Comparison of ENCODE assay signal across 1 cellular context in the genomic region with DNA sequence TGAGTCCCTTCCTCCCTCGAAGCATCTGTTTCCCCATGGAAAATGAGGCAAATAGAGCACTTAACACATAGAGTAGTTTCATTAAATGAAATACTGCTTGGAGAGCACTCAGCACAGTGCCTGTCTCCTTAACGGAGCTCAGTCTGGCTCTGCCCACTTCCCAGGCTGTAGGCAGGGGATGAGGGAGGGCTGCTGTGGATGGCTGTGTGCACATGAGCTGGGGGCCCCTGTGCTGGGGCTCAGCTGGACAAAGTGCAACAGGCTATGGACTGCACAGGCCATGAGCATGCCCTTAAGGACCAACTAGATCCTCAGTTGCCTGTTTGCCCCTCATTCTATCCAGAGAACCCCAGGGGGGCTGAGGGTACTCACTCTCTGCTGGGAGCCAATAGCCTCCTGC.
TF ChIP-seq lines count a peak whose summit lies in the region.

No MANE protein-coding gene starts in this region.

TF ChIP-seq in A549, 52 proteins besides CTCF, POLR2A, EP300 and RAD21:
- TF ChIP-seq RCOR1 (IDR thresholded peaks at IDR 0.05; ENCODE audit: low read depth, low read length) (no peak), CHD2 (IDR thresholded peaks at IDR 0.05; ENCODE audit: low read length, partially characterized antibody) (no peak), NPAS2 (CRISPR knock-in tag; IDR thresholded peaks at IDR 0.05; ENCODE audit: borderline replicate concordance) (no peak), JUNB (IDR thresholded peaks at IDR 0.05) (no peak), POLR2AphosphoS2 (conservative IDR thresholded peaks at IDR 0.05; ENCODE audit: low read length) (no peak), HEYL (CRISPR knock-in tag; IDR thresholded peaks at IDR 0.05) (no peak), ZC3H11A (IDR thresholded peaks at IDR 0.05) (no peak)
- TF ChIP-seq, protein P1, sequence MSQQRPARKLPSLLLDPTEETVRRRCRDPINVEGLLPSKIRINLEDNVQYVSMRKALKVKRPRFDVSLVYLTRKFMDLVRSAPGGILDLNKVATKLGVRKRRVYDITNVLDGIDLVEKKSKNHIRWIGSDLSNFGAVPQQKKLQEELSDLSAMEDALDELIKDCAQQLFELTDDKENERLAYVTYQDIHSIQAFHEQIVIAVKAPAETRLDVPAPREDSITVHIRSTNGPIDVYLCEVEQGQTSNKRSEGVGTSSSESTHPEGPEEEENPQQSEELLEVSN (IDR thresholded peaks at IDR 0.05; ENCODE audit: borderline replicate concordance, low read depth) = no peak
- TF ChIP-seq, protein P2, sequence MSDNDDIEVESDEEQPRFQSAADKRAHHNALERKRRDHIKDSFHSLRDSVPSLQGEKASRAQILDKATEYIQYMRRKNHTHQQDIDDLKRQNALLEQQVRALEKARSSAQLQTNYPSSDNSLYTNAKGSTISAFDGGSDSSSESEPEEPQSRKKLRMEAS (IDR thresholded peaks at IDR 0.05) = no peak
- TF ChIP-seq, protein P3, sequence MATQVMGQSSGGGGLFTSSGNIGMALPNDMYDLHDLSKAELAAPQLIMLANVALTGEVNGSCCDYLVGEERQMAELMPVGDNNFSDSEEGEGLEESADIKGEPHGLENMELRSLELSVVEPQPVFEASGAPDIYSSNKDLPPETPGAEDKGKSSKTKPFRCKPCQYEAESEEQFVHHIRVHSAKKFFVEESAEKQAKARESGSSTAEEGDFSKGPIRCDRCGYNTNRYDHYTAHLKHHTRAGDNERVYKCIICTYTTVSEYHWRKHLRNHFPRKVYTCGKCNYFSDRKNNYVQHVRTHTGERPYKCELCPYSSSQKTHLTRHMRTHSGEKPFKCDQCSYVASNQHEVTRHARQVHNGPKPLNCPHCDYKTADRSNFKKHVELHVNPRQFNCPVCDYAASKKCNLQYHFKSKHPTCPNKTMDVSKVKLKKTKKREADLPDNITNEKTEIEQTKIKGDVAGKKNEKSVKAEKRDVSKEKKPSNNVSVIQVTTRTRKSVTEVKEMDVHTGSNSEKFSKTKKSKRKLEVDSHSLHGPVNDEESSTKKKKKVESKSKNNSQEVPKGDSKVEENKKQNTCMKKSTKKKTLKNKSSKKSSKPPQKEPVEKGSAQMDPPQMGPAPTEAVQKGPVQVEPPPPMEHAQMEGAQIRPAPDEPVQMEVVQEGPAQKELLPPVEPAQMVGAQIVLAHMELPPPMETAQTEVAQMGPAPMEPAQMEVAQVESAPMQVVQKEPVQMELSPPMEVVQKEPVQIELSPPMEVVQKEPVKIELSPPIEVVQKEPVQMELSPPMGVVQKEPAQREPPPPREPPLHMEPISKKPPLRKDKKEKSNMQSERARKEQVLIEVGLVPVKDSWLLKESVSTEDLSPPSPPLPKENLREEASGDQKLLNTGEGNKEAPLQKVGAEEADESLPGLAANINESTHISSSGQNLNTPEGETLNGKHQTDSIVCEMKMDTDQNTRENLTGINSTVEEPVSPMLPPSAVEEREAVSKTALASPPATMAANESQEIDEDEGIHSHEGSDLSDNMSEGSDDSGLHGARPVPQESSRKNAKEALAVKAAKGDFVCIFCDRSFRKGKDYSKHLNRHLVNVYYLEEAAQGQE (IDR thresholded peaks at IDR 0.05) = no peak
